Comparison of ENCODE assay signal across 24 cellular contexts in genomic region chr7:41872951-41873350, GRCh38.
A peak's percentile ranks its signal among the peaks of the same experiment; 100 is the strongest.
DNase-seq lines count a peak whose midpoint lies in the region; ATAC-seq and TF ChIP-seq lines count a peak whose summit lies in the region.
"Had no signal": no experiment of that assay in that cellular context is flagged by ENCODE, and none has a peak within 500 bp of the region (broad histone marks: within the 10 kb centered on the region; RNA-seq: fewer than 3 reads in every experiment).

No MANE protein-coding gene starts in this region.

- WGBS in SK-N-SH (ENCODE audit: low lambda C conversion rate), result 61% methylated on average over 1 of the region's 1 CpG

- no peaks in the 10 kb centered on the region for H3K9me2 ChIP-seq in SK-N-SH

- H3K9ac ChIP-seq in SK-N-SH, result no peak overlapping the region

- H3K4me2 ChIP-seq in SK-N-SH, result no peak overlapping the region
- H3K4me2 ChIP-seq: PC-9 had no signal

- H3K36me3 ChIP-seq in SK-N-SH (replicated peaks in 1 of 2; ENCODE audit: control insufficient read depth in 1 of 2, insufficient read depth in 2 of 2, low read length in 1 of 2), result no peaks in the 10 kb centered on the region
- H3K36me3 ChIP-seq: SJSA1 had no signal

- peaks cover 0 to 19% of the 10 kb centered on the region in 2 experiments; a peak in 2 of 4 replicates for H3K4me1 ChIP-seq in SK-N-SH (ENCODE audit: control insufficient read depth in 1 of 2, insufficient read depth in 2 of 2, low read depth in 1 of 2, low read length in 1 of 2)

- TF ChIP-seq EP300 in SK-N-SH (IDR thresholded peaks at IDR 0.05; ENCODE audit: borderline replicate concordance in 1 of 2, low read depth in 1 of 2, low read length in 1 of 2), result no peak

- ATAC-seq in SK-N-SH treated with all-trans-retinoic acid at 6 μM for 48 hours (no peak), HG02588 (IDR thresholded peaks at IDR 0.05; ENCODE audit: unreplicated experiment) (no peak)
- ATAC-seq: Right ventricle myocardium inferior had no signal

- H3K9me3 ChIP-seq in SK-N-SH, result no peaks in the 10 kb centered on the region
- H3K9me3 ChIP-seq: SJSA1 had no signal

- no peak for TF ChIP-seq CTCF in SK-N-SH (IDR thresholded peaks at IDR 0.05)

- no peak for TF ChIP-seq RAD21 in SK-N-SH (IDR thresholded peaks at IDR 0.05; ENCODE audit: low read length)

- no peaks in the 10 kb centered on the region for H4K20me1 ChIP-seq in SK-N-SH (ENCODE audit: insufficient read depth)

- no peaks in the 10 kb centered on the region for H3K79me2 ChIP-seq in SK-N-SH (ENCODE audit: insufficient read depth)

- H3K27ac ChIP-seq in SK-N-SH (ENCODE audit: low read depth in 2 of 2, low read length in 1 of 2), result no peak overlapping the region
- H3K27ac ChIP-seq: PC-9, SJSA1 had no signal

- H3F3A ChIP-seq in SK-N-SH (replicated peaks; ENCODE audit: insufficient read depth), result no peaks in the 10 kb centered on the region

- 0 out of 2 replicates have a peak overlapping the region, but pooled peaks have one; percentile 7 for H2AFZ ChIP-seq in SK-N-SH (ENCODE audit: low read depth)
- H2AFZ ChIP-seq: PC-9 had no signal

- H3K27me3 ChIP-seq in SK-N-SH (ENCODE audit: insufficient read depth), result no peaks in the 10 kb centered on the region
- H3K27me3 ChIP-seq: SJSA1 had no signal

- CTCF ChIA-PET in SK-N-SH (lab: Yijun Ruan, JAX), result no interaction called here

- POLR2A ChIA-PET in SK-N-SH (lab: Yijun Ruan, JAX), result no interaction called here

- DNase-seq in SK-N-SH (no peak), amniotic epithelial cell (ENCODE audit: low read depth) (peak; percentile 81), iris pigment epithelial cell (ENCODE audit: low read depth) (peak; percentile 32), NCI-H2171 (lab: John Stamatoyannopoulos, UW) (no peak), ureter (ENCODE audit: low spot score) (no peak)
- no peak for DNase-seq in stimulated activated CD4-positive, alpha-beta T cell treated with anti-CD3 and anti-CD28 coated beads, Interleukin-4, amount 100 ng/mL, for 4 hours
- DNase-seq: 8988T; ACHN; CD4-positive, alpha-beta T cell; EL; GDM1; Karpas-422; MV-4-11; NCI-H1105; NCI-H146; NCI-H1930; NCI-H2107; NCI-H446 treated with DMSO at 0.1 percent for 48 hours; NCI-H526; PC-9 had no signal

- H3K4me3 ChIP-seq in SK-N-SH (ENCODE audit: low read depth in 2 of 2, low read length in 1 of 2), result no peak overlapping the region
- H3K4me3 ChIP-seq: PC-9, SJSA1 had no signal

TF ChIP-seq in SK-N-SH, 30 proteins besides CTCF, POLR2A, EP300 and RAD21 (continues in another document):
- no peak for TF ChIP-seq FOXM1 (IDR thresholded peaks at IDR 0.05; ENCODE audit: low read depth)
- no peak for TF ChIP-seq NFIC (IDR thresholded peaks at IDR 0.05; ENCODE audit: borderline replicate concordance)
- TF ChIP-seq TAF1 (IDR thresholded peaks at IDR 0.05; ENCODE audit: borderline replicate concordance, low read depth, low read length), result no peak
- TF ChIP-seq NRF1 (IDR thresholded peaks at IDR 0.05; ENCODE audit: low read depth, low read length), result no peak
- no peak for TF ChIP-seq CHD2 (IDR thresholded peaks at IDR 0.05; ENCODE audit: low read length, partially characterized antibody)
- no peak for TF ChIP-seq GABPA (IDR thresholded peaks at IDR 0.05; ENCODE audit: low read depth)
- TF ChIP-seq ELF1 (IDR thresholded peaks at IDR 0.05), result no peak
- no peak for TF ChIP-seq TCF12 (IDR thresholded peaks at IDR 0.05)
- TF ChIP-seq EZH2phosphoT487 (IDR thresholded peaks at IDR 0.05; ENCODE audit: borderline replicate concordance, low read depth), result no peak
- TF ChIP-seq POLR2AphosphoS5 (IDR thresholded peaks at IDR 0.05; ENCODE audit: low read depth, low read length), result no peak
- TF ChIP-seq TEAD4 (IDR thresholded peaks at IDR 0.05; ENCODE audit: borderline replicate concordance, insufficient read depth), result no peak
- no peak for TF ChIP-seq PBX3 (IDR thresholded peaks at IDR 0.05)
- no peak for TF ChIP-seq USF2 (IDR thresholded peaks at IDR 0.05; ENCODE audit: borderline replicate concordance, low read depth, low read length)

TF ChIP-seq in SK-N-SH treated with all-trans-retinoic acid at 6 μM for 48 hours, 23 proteins besides CTCF, POLR2A, EP300 and RAD21:
- TF ChIP-seq ESRRG (CRISPR knock-in tag; IDR thresholded peaks at IDR 0.05) (no peak), CREB5 (CRISPR knock-in tag; IDR thresholded peaks at IDR 0.05; ENCODE audit: low read depth) (no peak), RARB (CRISPR knock-in tag; IDR thresholded peaks at IDR 0.05) (no peak), PATZ1 (CRISPR knock-in tag; IDR thresholded peaks at IDR 0.05; ENCODE audit: borderline replicate concordance) (no peak)
TF ChIP-seq in SK-N-SH treated with all-trans-retinoic acid at 6 μM for 48 hours: peak in this region for 0.

Comparison
In these comparisons a context has a peak if more than half of its experiments do, and no peak if none do; other contexts are left out.
1. DNase-seq: peak in amniotic epithelial cell (single experiment) and iris pigment epithelial cell (single experiment); none in SK-N-SH (single experiment), stimulated activated CD4-positive, alpha-beta T cell treated with anti-CD3 and anti-CD28 coated beads, Interleukin-4, amount 100 ng/mL, for 4 hours (0 of 2), NCI-H2171 (single experiment) and ureter (single experiment).